ENCODE assay signal across 28 cellular contexts in genomic region chr7:25167262-25167843, GRCh38. TPM values are rescaled to one million over a fixed set of nuclear protein-coding genes. Genes with fewer than 3 reads are reported as not detected.
DNase-seq lines count a peak whose midpoint lies in the region; FAIRE-seq and TF ChIP-seq lines count a peak whose summit lies in the region.
"Had no signal": no experiment of that assay in that cellular context is flagged by ENCODE, and none has a peak within 500 bp of the region (broad histone marks: within the 10 kb centered on the region; RNA-seq: fewer than 3 reads in every experiment).

No MANE protein-coding gene starts in this region.

- H3K4me3 ChIP-seq in colonic mucosa = no peak overlapping the region
- H3K4me3 ChIP-seq in small intestine (ENCODE audit: low read depth in 1 of 2, low read length in 2 of 2) = no peak overlapping the region
- H3K4me3 ChIP-seq: BLaER1 treated with 17β-estradiol and CSF1 and Interleukin-3, amounts not matched to agents 10 nM and 100 nM; esophagus muscularis mucosa had no signal

- H3K27ac ChIP-seq in colonic mucosa (no peak overlapping the region), small intestine (ENCODE audit: low read depth in 1 of 2, low read length in 1 of 2) (no peak overlapping the region)
- H3K27ac ChIP-seq: 22Rv1; BLaER1 treated with 17β-estradiol and CSF1 and Interleukin-3, amounts not matched to agents 10 nM and 100 nM; esophagus muscularis mucosa; foreskin keratinocyte; HL-60; KMS-11 had no signal

- no peaks in the 10 kb centered on the region for H3K36me3 ChIP-seq in colonic mucosa
- H3K36me3 ChIP-seq in small intestine (ENCODE audit: control insufficient read depth in 2 of 2, insufficient read depth in 2 of 2, low read length in 2 of 2) = peaks cover 0 to 1% of the 10 kb centered on the region in 2 donors

- intact Hi-C loops in colonic mucosa (cut with DNase I) = no loop called here

- H3K9me3 ChIP-seq in colonic mucosa (no peaks in the 10 kb centered on the region), small intestine (ENCODE audit: control insufficient read depth, low read depth) (no peaks in the 10 kb centered on the region)
- H3K9me3 ChIP-seq: esophagus muscularis mucosa, SK-N-SH had no signal

- peaks cover 6% of the 10 kb centered on the region for H3K4me1 ChIP-seq in colonic mucosa
- H3K4me1 ChIP-seq in small intestine (ENCODE audit: control insufficient read depth in 2 of 2, insufficient read depth in 1 of 2, low read depth in 1 of 2, low read length in 1 of 2) = peaks cover 2% of the 10 kb centered on the region in 2 donors
- H3K4me1 ChIP-seq: BLaER1 treated with 17β-estradiol and CSF1 and Interleukin-3, amounts not matched to agents 10 nM and 100 nM; esophagus muscularis mucosa; foreskin keratinocyte had no signal

- H3K27me3 ChIP-seq in colonic mucosa (no peaks in the 10 kb centered on the region), small intestine (ENCODE audit: control insufficient read depth in 2 of 2, insufficient read depth in 2 of 2, low read length in 2 of 2) (no peaks in the 10 kb centered on the region)
- H3K27me3 ChIP-seq: BLaER1 treated with 17β-estradiol and CSF1 and Interleukin-3, amounts not matched to agents 10 nM and 100 nM; esophagus muscularis mucosa; foreskin keratinocyte had no signal

- H3K9ac ChIP-seq in colonic mucosa (ENCODE audit: low read depth in 2 of 2, low read length in 2 of 2) = peak overlapping the region in 1 of 2 donors; percentile 0
- H3K9ac ChIP-seq: BLaER1 treated with 17β-estradiol and CSF1 and Interleukin-3, amounts not matched to agents 10 nM and 100 nM; KMS-11; SK-N-SH had no signal

- no peak for FAIRE-seq in small intestine (lab: Jason Lieb, UNC)
- FAIRE-seq: kidney had no signal

- TF ChIP-seq CTCF in colonic mucosa (IDR thresholded peaks at IDR 0.05) = no peak

- WGBS in small intestine, 3 donors = 17 to 56% (median 40%) methylated on average over 3 of the region's 3 CpGs

- peak; percentile 31 for DNase-seq in NCI-H1092 treated with DMSO at 0.1 percent for 48 hours (lab: John Stamatoyannopoulos, UW)
- no peak for DNase-seq in NCI-H1092 (lab: John Stamatoyannopoulos, UW)
- peak; percentile 52 for DNase-seq in NCI-H146 (lab: John Stamatoyannopoulos, UW)
- peak; percentile 47 for DNase-seq in colonic mucosa
- peak; percentile 79 for DNase-seq in small intestine
- DNase-seq in NCI-H526 treated with DMSO at 0.1 percent for 48 hours (lab: John Stamatoyannopoulos, UW) = no peak
- no peak for DNase-seq in T-helper 2 cell
- no peak for DNase-seq in hypothalamus (lab: John Stamatoyannopoulos, UW)
- DNase-seq: activated CD4-positive, alpha-beta T cell treated with anti-CD3 and anti-CD28 coated beads, Interleukin-2, amount 50 U/mL, for 48 hours; activated naive CD4-positive, alpha-beta T cell; activated T-cell treated with anti-CD3 and anti-CD28 coated beads, Interleukin-2, amount 50 U/mL, for 48 hours; DMS79; H9; head of caudate nucleus; kidney; midbrain; MM.1S; naive thymus-derived CD8-positive, alpha-beta T cell; NCI-H446; OCI-M1; SK-N-SH; stimulated activated CD4-positive, alpha-beta T cell treated with anti-CD3 and anti-CD28 coated beads, Interleukin-15, amount 100 ng/mL, for 24 hours had no signal

RNA-seq across cellular contexts. Expression of gene CYCS, which starts 42.3 kb away (rescaled TPM):
- total RNA-seq in colonic mucosa = 100 to 1,000 TPM; 344 to 371 TPM
- 100 to 1,000 TPM; 139 to 181 (median 165) TPM for polyA plus RNA-seq in small intestine

Comparison
In these comparisons a context has a peak if more than half of its experiments do, and no peak if none do; other contexts are left out.
1. DNase-seq: peak in NCI-H1092 treated with DMSO at 0.1 percent for 48 hours (single experiment), NCI-H146 (single experiment), colonic mucosa (single experiment) and small intestine (single experiment); none in NCI-H1092 (single experiment), NCI-H526 treated with DMSO at 0.1 percent for 48 hours (single experiment), T-helper 2 cell (0 of 5) and hypothalamus (0 of 51).